Comparison of ENCODE assay signal across 1 cellular context in genomic region chr5:55936100-55936693, GRCh38.
A peak's percentile ranks its signal among the peaks of the same experiment; 100 is the strongest.
TF ChIP-seq lines count a peak whose summit lies in the region.

No MANE protein-coding gene starts in this region.

TF ChIP-seq in HepG2, 621 proteins besides CTCF, POLR2A, EP300 and RAD21 (continued from another document and continues in another):
- TF ChIP-seq GATAD2A (CRISPR knock-in tag; IDR thresholded peaks at IDR 0.05) (peak; percentile 24; the same call in 1 of the 2 replicates), HDAC1 (CRISPR knock-in tag; IDR thresholded peaks at IDR 0.05) (no peak), POLR2AphosphoS5 (IDR thresholded peaks at IDR 0.05; ENCODE audit: low read depth, low read length) (no peak), ZNF749 (CRISPR knock-in tag; IDR thresholded peaks at IDR 0.05; ENCODE audit: borderline replicate concordance) (no peak), ZSCAN9 (CRISPR knock-in tag; IDR thresholded peaks at IDR 0.05; ENCODE audit: borderline replicate concordance) (no peak), DBP (CRISPR knock-in tag; IDR thresholded peaks at IDR 0.05; ENCODE audit: not compliant biosample characterization) (no peak), DDIT3 (CRISPR knock-in tag; IDR thresholded peaks at IDR 0.05) (no peak), HMGXB4 (CRISPR knock-in tag; IDR thresholded peaks at IDR 0.05; ENCODE audit: borderline replicate concordance in 1 of 2, low read depth in 1 of 2) (0 out of 4 replicates have a peak, but pooled peaks of 1 of the 2 experiments have one; percentile 43), ARID3A (IDR thresholded peaks at IDR 0.05; ENCODE audit: low read depth, low read length) (peak; percentile 68), ATF7 (IDR thresholded peaks at IDR 0.05) (no peak), ATF7 (CRISPR knock-in tag; IDR thresholded peaks at IDR 0.05) (no peak), HMG20B (CRISPR knock-in tag; conservative IDR thresholded peaks at IDR 0.05) (no peak), SMC3 (IDR thresholded peaks at IDR 0.05; ENCODE audit: low read length) (peak; percentile 92), KDM5A (IDR thresholded peaks at IDR 0.05; ENCODE audit: borderline replicate concordance, low read length) (peak; percentile 58; the same call in 1 of the 2 replicates), HNF4G (IDR thresholded peaks at IDR 0.05; ENCODE audit: borderline replicate concordance, low read depth, low read length) (no peak), HNF4G (CRISPR knock-in tag; IDR thresholded peaks at IDR 0.05; ENCODE audit: borderline replicate concordance, low read depth) (no peak), HNRNPH1 (optimal IDR thresholded peaks at IDR 0.05; ENCODE audit: low read depth, low read length) (no peak), ISL2 (CRISPR knock-in tag; IDR thresholded peaks at IDR 0.05) (no peak), TOPORS (CRISPR knock-in tag; IDR thresholded peaks at IDR 0.05) (no peak), KMT2A (CRISPR knock-in tag; IDR thresholded peaks at IDR 0.05) (0 out of 2 replicates have a peak, but pooled peaks have one; percentile 23), MIER2 (CRISPR knock-in tag; IDR thresholded peaks at IDR 0.05) (0 out of 2 replicates have a peak, but pooled peaks have one; percentile 18), IRF2 (CRISPR knock-in tag; IDR thresholded peaks at IDR 0.05) (peak; percentile 36; the same call in 1 of the 2 replicates), MNT (IDR thresholded peaks at IDR 0.05) (no peak), FOSL2 (CRISPR knock-in tag; IDR thresholded peaks at IDR 0.05) (0 out of 2 replicates have a peak, but pooled peaks have one; percentile 10), RFXANK (CRISPR knock-in tag; IDR thresholded peaks at IDR 0.05) (no peak), KMT2B (CRISPR knock-in tag; IDR thresholded peaks at IDR 0.05) (no peak), ZSCAN12 (CRISPR knock-in tag; IDR thresholded peaks at IDR 0.05) (no peak), ATF6 (CRISPR knock-in tag; conservative IDR thresholded peaks at IDR 0.05) (no peak), IRX3 (CRISPR knock-in tag; IDR thresholded peaks at IDR 0.05; ENCODE audit: borderline replicate concordance, low read depth) (no peak), IKZF5 (CRISPR knock-in tag; IDR thresholded peaks at IDR 0.05) (no peak), LCORL (IDR thresholded peaks at IDR 0.05) (no peak), LCORL (CRISPR knock-in tag; IDR thresholded peaks at IDR 0.05) (no peak), ZNF609 (CRISPR knock-in tag; IDR thresholded peaks at IDR 0.05; ENCODE audit: borderline replicate concordance) (no peak), REST (IDR thresholded peaks at IDR 0.05; ENCODE audit: borderline replicate concordance in 1 of 2, low read depth in 1 of 2, low read length in 2 of 2) (no peak), ZNF564 (CRISPR knock-in tag; IDR thresholded peaks at IDR 0.05) (no peak), CHD4 (IDR thresholded peaks at IDR 0.05; ENCODE audit: borderline replicate concordance, low read length) (no peak), HBP1 (CRISPR knock-in tag; IDR thresholded peaks at IDR 0.05; ENCODE audit: low read depth) (no peak), YEATS2 (CRISPR knock-in tag; IDR thresholded peaks at IDR 0.05; ENCODE audit: borderline replicate concordance) (no peak), ZNF362 (CRISPR knock-in tag; IDR thresholded peaks at IDR 0.05; ENCODE audit: borderline replicate concordance) (peak; percentile 99), SOX6 (IDR thresholded peaks at IDR 0.05) (no peak), SOX6 (CRISPR knock-in tag; IDR thresholded peaks at IDR 0.05) (peak; percentile 25; the same call in 1 of the 2 replicates)
